14 cellular contexts compared by ENCODE assay signal in genomic region chr18:57497372-57498294, GRCh38.
DNase-seq lines count a peak whose midpoint lies in the region; TF ChIP-seq lines count a peak whose summit lies in the region.
"Had no signal": no experiment of that assay in that cellular context is flagged by ENCODE, and none has a peak within 500 bp of the region (broad histone marks: within the 10 kb centered on the region; RNA-seq: fewer than 3 reads in every experiment).

No MANE protein-coding gene starts in this region.

- H3K4me1 ChIP-seq in skeletal muscle tissue (ENCODE audit: control insufficient read depth in 3 of 3, insufficient read depth in 3 of 3, low read length in 3 of 3) (peaks cover 7 to 11% (median 8%) of the 10 kb centered on the region in 3 donors), SJCRH30 (no peaks in the 10 kb centered on the region)

- H3K36me3 ChIP-seq in skeletal muscle tissue (ENCODE audit: control insufficient read depth in 3 of 3, insufficient read depth in 3 of 3, low read length in 3 of 3) (no peaks in the 10 kb centered on the region), SJCRH30 (no peaks in the 10 kb centered on the region)

- H3K4me3 ChIP-seq in fibroblast of mammary gland (ENCODE audit: control insufficient read depth, low read depth, low read length), result no peak overlapping the region
- peak overlapping the region in 2 of 3 donors; percentile 16 to 25 for H3K4me3 ChIP-seq in skeletal muscle tissue (ENCODE audit: low read length in 3 of 3)
- no peak overlapping the region for H3K4me3 ChIP-seq in SJCRH30
- H3K4me3 ChIP-seq: skin epidermis had no signal

- TF ChIP-seq CTCF in fibroblast of mammary gland (conservative IDR thresholded peaks at IDR 0.05; ENCODE audit: control insufficient read depth, insufficient read depth, low read depth, low read length), result no peak

- DNase-seq in NCI-H1417 (lab: John Stamatoyannopoulos, UW) (peak in 2 of 3 experiments; percentile 53 to 71), NCI-H1417 treated with DMSO at 0.1 percent for 48 hours (lab: John Stamatoyannopoulos, UW) (no peak), NCI-H2227 (lab: John Stamatoyannopoulos, UW; ENCODE audit: unreplicated experiment) (peak; percentile 85), fibroblast of mammary gland (ENCODE audit: low read depth) (peak; percentile 59), SJCRH30 (no peak), cerebellar nuclear complex (lab: John Stamatoyannopoulos, UW) (no peak), DMS153 (lab: John Stamatoyannopoulos, UW) (no peak)
- DNase-seq: activated CD4-positive, alpha-beta T cell treated with anti-CD3 and anti-CD28 coated beads, Interleukin-2, amount 10 ng/mL, durations not matched to agents 7 days and 5 days; Calu3; NCI-H1694; substantia nigra; T-helper 1 cell had no signal

- H3K27ac ChIP-seq in skeletal muscle tissue (ENCODE audit: low read depth, low read length), result no peak overlapping the region
- no peak overlapping the region for H3K27ac ChIP-seq in SJCRH30
- H3K27ac ChIP-seq: skin epidermis had no signal

- H3K9me3 ChIP-seq in skeletal muscle tissue (ENCODE audit: control insufficient read depth in 3 of 3, low read length in 3 of 3) (peaks cover 0 to 2% (median 0%) of the 10 kb centered on the region in 3 donors), SJCRH30 (replicated peaks) (no peaks in the 10 kb centered on the region)

- H3K27me3 ChIP-seq in skeletal muscle tissue (ENCODE audit: control insufficient read depth in 3 of 3, insufficient read depth in 3 of 3, low read length in 3 of 3) (no peaks in the 10 kb centered on the region), SJCRH30 (no peaks in the 10 kb centered on the region)

- H3K9ac ChIP-seq in skeletal muscle tissue (ENCODE audit: low read depth in 1 of 3, low read length in 3 of 3), result no peak overlapping the region

Comparison
In these comparisons a context has a peak if more than half of its experiments do, and no peak if none do; other contexts are left out.
1. DNase-seq: peak in NCI-H1417 (2 of 3), NCI-H2227 (single experiment) and fibroblast of mammary gland (single experiment); none in NCI-H1417 treated with DMSO at 0.1 percent for 48 hours (single experiment), SJCRH30 (0 of 2), cerebellar nuclear complex (0 of 2) and DMS153 (single experiment).
2. H3K4me3 ChIP-seq: peak in skeletal muscle tissue (2 of 3); none in fibroblast of mammary gland (single experiment) and SJCRH30 (single experiment).